ENCODE assay signal across 24 cellular contexts in the genomic region with DNA sequence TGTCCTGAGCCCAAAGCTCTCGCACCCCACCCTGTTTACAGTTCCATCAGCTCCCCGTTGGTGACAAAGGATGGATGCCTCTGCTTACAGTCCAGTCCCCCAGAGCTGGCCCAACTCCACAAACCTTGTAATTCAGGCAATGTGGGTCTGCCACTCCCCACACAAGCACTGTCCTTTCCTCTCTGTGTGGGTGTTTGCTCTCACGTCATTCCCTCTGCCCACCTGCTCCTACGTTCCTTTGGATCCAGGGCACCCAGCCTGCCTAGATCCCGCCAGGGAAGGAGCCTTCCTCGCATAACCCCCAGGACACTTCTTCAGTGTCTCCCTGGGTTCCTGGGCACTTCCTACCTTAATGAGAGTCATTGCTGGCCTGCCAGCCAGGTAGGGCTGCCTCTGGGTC. TPM values are rescaled to one million over a fixed set of nuclear protein-coding genes. Genes with fewer than 3 reads are reported as not detected.
A peak's percentile ranks its signal among the peaks of the same experiment; 100 is the strongest.
DNase-seq lines count a peak whose midpoint lies in the region; ATAC-seq and TF ChIP-seq lines count a peak whose summit lies in the region.
"Had no signal": no experiment of that assay in that cellular context is flagged by ENCODE, and none has a peak within 500 bp of the region (broad histone marks: within the 10 kb centered on the region; RNA-seq: fewer than 3 reads in every experiment).

No MANE protein-coding gene starts in this region.

- peaks cover 5% of the 10 kb centered on the region for H3K27me3 ChIP-seq in left ventricle myocardium inferior (ENCODE audit: low read depth)
- no peaks in the 10 kb centered on the region for H3K27me3 ChIP-seq in endodermal cell (ENCODE audit: control insufficient read depth, insufficient read depth, low read length, poor library complexity, severe bottlenecking)
- no peaks in the 10 kb centered on the region for H3K27me3 ChIP-seq in parathyroid adenoma (ENCODE audit: control insufficient read depth, insufficient read depth, low read length)
- H3K27me3 ChIP-seq: BE2C had no signal

- H3K27ac ChIP-seq in left ventricle myocardium inferior (replicated peaks): no peak overlapping the region
- H3K27ac ChIP-seq in endodermal cell (ENCODE audit: low read depth, low read length): no peak overlapping the region
- peak overlapping the region; percentile 67 for H3K27ac ChIP-seq in parathyroid adenoma

- H3K9me3 ChIP-seq in left ventricle myocardium inferior (replicated peaks) (no peaks in the 10 kb centered on the region), endodermal cell (ENCODE audit: control insufficient read depth, low read length) (no peaks in the 10 kb centered on the region), parathyroid adenoma (ENCODE audit: control insufficient read depth, low read length) (no peaks in the 10 kb centered on the region)
- H3K9me3 ChIP-seq: BE2C had no signal

- no peak overlapping the region for H2AFZ ChIP-seq in parathyroid adenoma

- H3K4me1 Mint-ChIP-seq in endodermal cell: no peaks in the 10 kb centered on the region
- no peaks in the 10 kb centered on the region for H3K4me1 Mint-ChIP-seq in activated T-cell treated with anti-CD3 and anti-CD28 coated beads, Interleukin-2, amount 50 U/mL, for 4 hours (ENCODE audit: low read depth)
- H3K4me1 Mint-ChIP-seq: CD4-positive, CD25-positive, alpha-beta regulatory T cell had no signal

- H3K36me3 Mint-ChIP-seq in endodermal cell (ENCODE audit: low read depth): peaks cover 81% of the 10 kb centered on the region
- no peaks in the 10 kb centered on the region for H3K36me3 Mint-ChIP-seq in activated T-cell treated with anti-CD3 and anti-CD28 coated beads, Interleukin-2, amount 50 U/mL, for 4 hours (ENCODE audit: insufficient read depth)
- H3K36me3 Mint-ChIP-seq: CD4-positive, CD25-positive, alpha-beta regulatory T cell had no signal

- H3K9me3 Mint-ChIP-seq in endodermal cell: no peaks in the 10 kb centered on the region
- no peaks in the 10 kb centered on the region for H3K9me3 Mint-ChIP-seq in activated T-cell treated with anti-CD3 and anti-CD28 coated beads, Interleukin-2, amount 50 U/mL, for 4 hours
- H3K9me3 Mint-ChIP-seq: CD4-positive, CD25-positive, alpha-beta regulatory T cell had no signal

- TF ChIP-seq CTCF in left ventricle myocardium inferior (IDR thresholded peaks at IDR 0.05; ENCODE audit: borderline replicate concordance) (no peak), endodermal cell (conservative IDR thresholded peaks at IDR 0.05) (no peak), parathyroid adenoma (IDR thresholded peaks at IDR 0.05) (no peak)

- H3K27me3 Mint-ChIP-seq in endodermal cell (ENCODE audit: insufficient read depth): no peaks in the 10 kb centered on the region
- H3K27me3 Mint-ChIP-seq in activated T-cell treated with anti-CD3 and anti-CD28 coated beads, Interleukin-2, amount 50 U/mL, for 4 hours (ENCODE audit: low read depth): peaks cover 13% of the 10 kb centered on the region

- H3K27ac Mint-ChIP-seq in endodermal cell: peak overlapping the region; percentile 26
- H3K27ac Mint-ChIP-seq: CD4-positive, CD25-positive, alpha-beta regulatory T cell had no signal

- DNase-seq in Right ventricle myocardium inferior (ENCODE audit: missing footprints) (peak; percentile 53), left ventricle myocardium inferior (no peak), endodermal cell (no peak)
- no peak for DNase-seq in activated T-cell treated with anti-CD3 and anti-CD28 coated beads, Interleukin-2, amount 50 U/mL, for 4 hours
- DNase-seq: 8988T; ACHN; BE2C; CD4-positive, CD25-positive, alpha-beta regulatory T cell; GOT3; Karpas-422; NCI-H1092 treated with DMSO at 0.1 percent for 48 hours; NCI-H1436; NCI-H187; NCI-H2081 treated with DMSO at 0.1 percent for 48 hours; NCI-H2171; NCI-H345; NCI-H524; NCI-H82; NK-92 treated with Interleukin-12 subunit alpha and Interleukin-12 subunit beta, amount 100 ng/mL, for 24 hours; SHP77 treated with DMSO at 0.1 percent for 48 hours had no signal

- no peak for ATAC-seq in Right ventricle myocardium inferior
- ATAC-seq in activated T-cell treated with anti-CD3 and anti-CD28 coated beads, Interleukin-2, amount 50 U/mL, for 4 hours: no peak
- ATAC-seq in GM21528 (IDR thresholded peaks at IDR 0.05; ENCODE audit: low FRiP score, unreplicated experiment): no peak
- no peak for ATAC-seq in GM21360 (IDR thresholded peaks at IDR 0.05; ENCODE audit: unreplicated experiment)
- ATAC-seq: HepG2 had no signal

- H3K79me2 ChIP-seq in parathyroid adenoma: peaks cover 2% of the 10 kb centered on the region

- H3K4me3 Mint-ChIP-seq in endodermal cell: no peak overlapping the region
- H3K4me3 Mint-ChIP-seq in activated T-cell treated with anti-CD3 and anti-CD28 coated beads, Interleukin-2, amount 50 U/mL, for 4 hours: no peak overlapping the region
- H3K4me3 Mint-ChIP-seq: CD4-positive, CD25-positive, alpha-beta regulatory T cell had no signal

- peaks cover 11% of the 10 kb centered on the region for H3K36me3 ChIP-seq in left ventricle myocardium inferior
- peaks cover 80% of the 10 kb centered on the region for H3K36me3 ChIP-seq in endodermal cell (ENCODE audit: control insufficient read depth, insufficient read depth, low read length)
- no peaks in the 10 kb centered on the region for H3K36me3 ChIP-seq in parathyroid adenoma (ENCODE audit: control insufficient read depth, insufficient read depth, low read length)
- H3K36me3 ChIP-seq: BE2C had no signal

- whole genome bisulfite sequencing in endodermal cell (ENCODE audit: insufficient coverage in 1 of 2, insufficient read length in 1 of 2), 2 experiments: 85 to 95% methylated on average over 5 to 6 of the region's 6 CpGs

- H3K4me3 ChIP-seq in left ventricle myocardium inferior (no peak overlapping the region), endodermal cell (ENCODE audit: low read length) (no peak overlapping the region), parathyroid adenoma (ENCODE audit: low read depth, low read length) (no peak overlapping the region)

- H3K9ac ChIP-seq in endodermal cell (ENCODE audit: extremely low read depth, low read length, poor library complexity, severe bottlenecking): no peak overlapping the region
- no peak overlapping the region for H3K9ac ChIP-seq in parathyroid adenoma

- no peak overlapping the region for H3K4me2 ChIP-seq in parathyroid adenoma (ENCODE audit: low read length)

- intact Hi-C loops in Right ventricle myocardium inferior (cut with DNase I) (no loop called here), left ventricle myocardium inferior (cut with micrococcal nuclease) (no loop called here)

- H3K4me1 ChIP-seq in left ventricle myocardium inferior (peaks cover 31% of the 10 kb centered on the region), endodermal cell (ENCODE audit: control insufficient read depth, insufficient read depth, low read length) (no peaks in the 10 kb centered on the region), parathyroid adenoma (peaks cover 46% of the 10 kb centered on the region)

RNA-seq across cellular contexts. Expression of a gene that starts 38.9 kb away (rescaled TPM):
- total RNA-seq in Right ventricle myocardium inferior: 113 TPM
- total RNA-seq in left ventricle myocardium inferior: 82.8 TPM
- total RNA-seq in endodermal cell: 100 to 1,000 TPM; 226 to 305 TPM
- polyA plus RNA-seq in endodermal cell (2013, experiment 1 of 2): 268 TPM
- 268 TPM for polyA plus RNA-seq in endodermal cell (2013, experiment 2 of 2)
- total RNA-seq in activated T-cell treated with anti-CD3 and anti-CD28 coated beads, Interleukin-2, amount 50 U/mL, for 4 hours: under 1 TPM; 0.43 to 0.69 (median 0.46) TPM
- polyA plus RNA-seq: CD4-positive, CD25-positive, alpha-beta regulatory T cell had no signal

Comparison
In these comparisons a context has a peak if more than half of its experiments do, and no peak if none do; other contexts are left out.
1. RNA of a gene that starts 38.9 kb away (total RNA-seq): 226 to 305 TPM in endodermal cell, 113 TPM in Right ventricle myocardium inferior (single experiment) and 82.8 TPM in left ventricle myocardium inferior (single experiment); 0.43 to 0.69 TPM in activated T-cell treated with anti-CD3 and anti-CD28 coated beads, Interleukin-2, amount 50 U/mL, for 4 hours; every median in the first group is over 10 times any median in the second.